ENCODE assay signal across 9 cellular contexts in genomic region chr22:24810043-24810749, GRCh38. TPM values are rescaled to one million over a fixed set of nuclear protein-coding genes. Genes with fewer than 3 reads are reported as not detected.
DNase-seq lines count a peak whose midpoint lies in the region; ATAC-seq, FAIRE-seq and TF ChIP-seq lines count a peak whose summit lies in the region.
"Had no signal": no experiment of that assay in that cellular context is flagged by ENCODE, and none has a peak within 500 bp of the region (broad histone marks: within the 10 kb centered on the region; RNA-seq: fewer than 3 reads in every experiment).

No MANE protein-coding gene starts in this region.

- no peak overlapping the region for H3K4ac ChIP-seq in H1 (replicated peaks; ENCODE audit: insufficient read length, low read depth, low read length)

- TF ChIP-seq RAD21 in H1 (IDR thresholded peaks at IDR 0.05 in 1 of 2, conservative IDR thresholded peaks at IDR 0.05 in 1 of 2; ENCODE audit: low read depth in 2 of 2, low read length in 2 of 2): no peak

- H2BK5ac ChIP-seq in H1 (ENCODE audit: low read depth, low read length): no peak overlapping the region

- no peak overlapping the region for H2BK12ac ChIP-seq in H1 (ENCODE audit: low read depth, low read length)

- DNase-seq in EH (ENCODE audit: low read depth): peak; percentile 10
- DNase-seq in NCI-H2196 treated with DMSO at 0.1 percent for 48 hours (lab: John Stamatoyannopoulos, UW; ENCODE audit: unreplicated experiment): peak; percentile 19
- no peak for DNase-seq in H1 (ENCODE audit: low read depth in 1 of 2, low spot score in 2 of 2)
- DNase-seq in osteoblast (ENCODE audit: insufficient read length, low spot score, missing footprints): peak; percentile 62
- DNase-seq in effector CD8-positive, alpha-beta T cell (lab: John Stamatoyannopoulos, UW): no peak
- no peak for DNase-seq in tibial nerve (ENCODE audit: low spot score in 2 of 2)

- TF ChIP-seq CTCF in H1 (IDR thresholded peaks at IDR 0.05; ENCODE audit: control extremely low read depth in 1 of 3, insufficient read depth in 1 of 3, low read depth in 1 of 3, low read length in 3 of 3) (no peak), osteoblast (IDR thresholded peaks at IDR 0.05; ENCODE audit: extremely low read depth, low read depth, low read length) (no peak), tibial nerve (IDR thresholded peaks at IDR 0.05) (no peak)

- H3K14ac ChIP-seq in H1 (ENCODE audit: insufficient read length): no peak overlapping the region

- no peak overlapping the region for H4K91ac ChIP-seq in H1 (replicated peaks; ENCODE audit: insufficient read length, low read length)

- H3K4me1 ChIP-seq in H1 (replicated peaks in 1 of 4; ENCODE audit: control insufficient read depth in 3 of 4, insufficient read depth in 4 of 4, low read length in 3 of 4): peaks cover 2 to 4% (median 3%) of the 10 kb centered on the region in 4 experiments; a peak in 6 of 7 replicates
- no peaks in the 10 kb centered on the region for H3K4me1 ChIP-seq in osteoblast (ENCODE audit: insufficient read depth, low read length)
- H3K4me1 ChIP-seq in tibial nerve: peaks cover 0 to 35% (median 3%) of the 10 kb centered on the region in 4 donors

- H2AK5ac ChIP-seq in H1 (ENCODE audit: low read depth, low read length): no peak overlapping the region

- no peak overlapping the region for H3K23ac ChIP-seq in H1 (ENCODE audit: insufficient read length)

- H3K4me3 ChIP-seq in H1 (ENCODE audit: extremely low read depth in 1 of 4, insufficient read depth in 2 of 4, low read depth in 3 of 4, low read length in 4 of 4) (no peak overlapping the region), osteoblast (ENCODE audit: insufficient read depth, low read length) (no peak overlapping the region), tibial nerve (no peak overlapping the region)

- H3K27ac ChIP-seq in H1 (ENCODE audit: low read depth, low read length): no peak overlapping the region
- H3K27ac ChIP-seq in osteoblast (ENCODE audit: low read depth, low read length): no peak overlapping the region
- peak overlapping the region in 2 of 4 donors; percentile 54 to 56 for H3K27ac ChIP-seq in tibial nerve

- H4K5ac ChIP-seq in H1 (ENCODE audit: insufficient read length, low read depth, low read length): no peak overlapping the region

- no peak overlapping the region for H3K18ac ChIP-seq in H1 (ENCODE audit: extremely low read depth, low read length)

- WGBS in H1 (ENCODE audit: extremely low coverage in 1 of 2, insufficient coverage in 1 of 2, insufficient read length in 1 of 2, insufficient replicate concordance in 2 of 2, low coverage in 1 of 2, low lambda C conversion rate in 2 of 2, missing lambda C conversion rate in 1 of 2), 2 experiments: 87% methylated on average over 14 of the region's 14 CpGs; no CpG with 5 or more reads in 1 of the 2 experiments
- 58 to 60% methylated on average over 14 of the region's 14 CpGs for WGBS in tibial nerve, 2 donors

- no peak overlapping the region for H2AFZ ChIP-seq in H1 (ENCODE audit: low read length)
- H2AFZ ChIP-seq in osteoblast (ENCODE audit: low read length): no peak overlapping the region

- H2BK15ac ChIP-seq in H1 (ENCODE audit: low read length): 0 out of 2 replicates have a peak overlapping the region, but pooled peaks have one; percentile 88

- no peak overlapping the region for H2BK20ac ChIP-seq in H1 (ENCODE audit: low read length)

- ATAC-seq in GM18517 (IDR thresholded peaks at IDR 0.05; ENCODE audit: unreplicated experiment): no peak
- no peak for ATAC-seq in GM21390 (IDR thresholded peaks at IDR 0.05; ENCODE audit: unreplicated experiment)

- CTCF ChIA-PET in H1 (lab: Charles Lee; ENCODE audit: partially characterized antibody): interaction anchor here (0.8 to 1.4 kb wide), 6 partner anchors 14 to 72 kb away, joined by 3 to 5 read pairs (median 4); no protein-coding TSS in a partner anchor

- H3K79me1 ChIP-seq in H1 (ENCODE audit: low read depth, low read length): peaks cover 4% of the 10 kb centered on the region

- peaks cover 0 to 7% of the 10 kb centered on the region in 2 experiments for H4K20me1 ChIP-seq in H1 (replicated peaks in 1 of 2; ENCODE audit: control insufficient read depth in 1 of 2, insufficient read depth in 2 of 2, low read length in 2 of 2)
- H4K20me1 ChIP-seq in osteoblast (ENCODE audit: insufficient read depth, low read length): no peaks in the 10 kb centered on the region

- H3K9ac ChIP-seq in H1 (replicated peaks in 1 of 4; ENCODE audit: extremely low read depth in 1 of 4, low read depth in 3 of 4, low read length in 3 of 4): no peak overlapping the region

- peaks cover 13% of the 10 kb centered on the region; the same call in 1 of the 2 replicates for H3K23me2 ChIP-seq in H1 (ENCODE audit: low read depth, low read length)

- H4K8ac ChIP-seq in H1 (ENCODE audit: extremely low read depth, insufficient read depth, low read length): no peak overlapping the region

- POLR2A ChIA-PET in H1 (lab: Charles Lee; ENCODE audit: partially characterized antibody): no interaction called here

- H3K4me2 ChIP-seq in H1 (ENCODE audit: insufficient read depth in 1 of 2, low read depth in 2 of 2, low read length in 2 of 2): no peak overlapping the region
- no peak overlapping the region for H3K4me2 ChIP-seq in osteoblast (ENCODE audit: insufficient read depth, low read length)

- H3K9me3 ChIP-seq in H1 (ENCODE audit: insufficient read depth in 2 of 2, low read depth in 1 of 2, low read length in 1 of 2) (no peaks in the 10 kb centered on the region), osteoblast (ENCODE audit: low read depth, low read length) (no peaks in the 10 kb centered on the region), tibial nerve (peaks cover 0 to under 1% (median 0%) of the 10 kb centered on the region in 4 donors)

- H3K27me3 ChIP-seq in H1 (replicated peaks in 1 of 4; ENCODE audit: control insufficient read depth in 3 of 4, extremely low read depth in 1 of 4, insufficient read depth in 3 of 4, low read length in 3 of 4) (no peaks in the 10 kb centered on the region; a peak in 1 of 7 replicates), osteoblast (ENCODE audit: insufficient read depth, low read length) (peaks cover 13% of the 10 kb centered on the region), tibial nerve (no peaks in the 10 kb centered on the region)

- H3K79me2 ChIP-seq in H1 (ENCODE audit: control insufficient read depth in 1 of 2, insufficient read depth in 2 of 2, low read length in 2 of 2): no peaks in the 10 kb centered on the region; a peak in 1 of 4 replicates
- no peaks in the 10 kb centered on the region for H3K79me2 ChIP-seq in osteoblast (ENCODE audit: insufficient read depth, low read length)

- TF ChIP-seq EP300 in H1 (IDR thresholded peaks at IDR 0.05; ENCODE audit: borderline replicate concordance in 1 of 2, low read depth in 2 of 2, low read length in 2 of 2) (no peak), tibial nerve (IDR thresholded peaks at IDR 0.05) (peak in 1 of 2 donors; percentile 20)

- no peak overlapping the region for H2BK120ac ChIP-seq in H1 (replicated peaks; ENCODE audit: low read depth, low read length)

- no peak for FAIRE-seq in H1 (lab: Jason Lieb, UNC)

- H3K56ac ChIP-seq in H1 (replicated peaks; ENCODE audit: insufficient read length, low read depth, low read length): no peak overlapping the region

- no peaks in the 10 kb centered on the region; a peak in 1 of 8 replicates for H3K36me3 ChIP-seq in H1 (ENCODE audit: control insufficient read depth in 2 of 4, insufficient read depth in 4 of 4, low read length in 3 of 4)
- H3K36me3 ChIP-seq in osteoblast (ENCODE audit: insufficient read depth, low read length): no peaks in the 10 kb centered on the region
- H3K36me3 ChIP-seq in tibial nerve: no peaks in the 10 kb centered on the region

- TF ChIP-seq POLR2A in H1 (IDR thresholded peaks at IDR 0.05; ENCODE audit: control extremely low read depth in 1 of 2, low read depth in 2 of 2, low read length in 2 of 2): no peak
- no peak for TF ChIP-seq POLR2A in tibial nerve (IDR thresholded peaks at IDR 0.05)

TF ChIP-seq in H1, 55 proteins besides CTCF, POLR2A, EP300 and RAD21 (continues in another document):
- no peak for TF ChIP-seq NANOG (IDR thresholded peaks at IDR 0.05; ENCODE audit: insufficient read depth, low read depth, low read length, poor library complexity, severe bottlenecking)
- TF ChIP-seq YY1 (IDR thresholded peaks at IDR 0.05; ENCODE audit: low read depth, low read length): no peak
- no peak for TF ChIP-seq ZNF274 (IDR thresholded peaks at IDR 0.05; ENCODE audit: borderline replicate concordance, extremely low read depth, low read length)
- no peak for TF ChIP-seq CHD2 (IDR thresholded peaks at IDR 0.05; ENCODE audit: low read length)
- TF ChIP-seq BCL11A (IDR thresholded peaks at IDR 0.05; ENCODE audit: low read depth in 2 of 2, low read length in 2 of 2): no peak
- TF ChIP-seq KDM4A (IDR thresholded peaks at IDR 0.05; ENCODE audit: low read depth, low read length, severe bottlenecking): no peak
- TF ChIP-seq, protein P1, sequence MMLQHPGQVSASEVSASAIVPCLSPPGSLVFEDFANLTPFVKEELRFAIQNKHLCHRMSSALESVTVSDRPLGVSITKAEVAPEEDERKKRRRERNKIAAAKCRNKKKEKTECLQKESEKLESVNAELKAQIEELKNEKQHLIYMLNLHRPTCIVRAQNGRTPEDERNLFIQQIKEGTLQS (IDR thresholded peaks at IDR 0.05; ENCODE audit: insufficient read depth, low read depth, low read length): no peak
- no peak for TF ChIP-seq SP2 (IDR thresholded peaks at IDR 0.05; ENCODE audit: low read length)
- no peak for TF ChIP-seq KDM5A (IDR thresholded peaks at IDR 0.05; ENCODE audit: low read length)

RNA-seq across cellular contexts. Expression of gene SGSM1, which starts 4.2 kb away (rescaled TPM):
- total RNA-seq in H1 (2021; fragmentation: NEBNext Ultra II Directional; extraction: Animal tissue kit (Norgen Biotek cat#: 25700)): 5.2 and 5.4 TPM in 2 replicates
- polyA plus RNA-seq in H1 (2011; rRNA removed): 2.8 and 4.6 TPM in 2 replicates
- polyA plus RNA-seq in H1 (2011; cell fraction: cytosol; rRNA removed): 3.4 TPM
- polyA plus RNA-seq in H1 (2011; cell fraction: nucleus; rRNA removed): 9.2 TPM
- polyA plus RNA-seq in H1 (2012, experiment 1 of 2): 3.1 to 3.7 TPM (median 3.3 TPM) in 4 replicates
- polyA plus RNA-seq in H1 (2012, experiment 2 of 2): 5.7 TPM
- 2.5 TPM for polyA plus RNA-seq in H1 (2013, experiment 1 of 2)
- 2.6 TPM for polyA plus RNA-seq in H1 (2013, experiment 2 of 2)
- 9.8 and 10.5 TPM in 2 replicates for polyA minus RNA-seq in H1 (2011; rRNA and poly(A)+ RNA removed)
- 4.8 TPM for polyA minus RNA-seq in H1 (2011; cell fraction: cytosol; rRNA and poly(A)+ RNA removed)
- polyA minus RNA-seq in H1 (2011; cell fraction: nucleus; rRNA and poly(A)+ RNA removed): 9.7 TPM
- total RNA-seq in osteoblast (not detected in 2 replicates), tibial nerve (1 to 10 TPM in 1 of 4 donors, under 1 TPM in 3; 0.22 to 1.5 (median 0.70) TPM)

RNA-seq across cellular contexts. Expression of gene PIWIL3, which starts 35.7 kb away (rescaled TPM):
- 0.33 and 0.34 TPM in 2 replicates for total RNA-seq in H1 (2021; fragmentation: NEBNext Ultra II Directional; extraction: Animal tissue kit (Norgen Biotek cat#: 25700))
- 0.03 and 0.09 TPM in 2 replicates for polyA plus RNA-seq in H1 (2011; rRNA removed)
- 0.17 TPM for polyA plus RNA-seq in H1 (2011; cell fraction: cytosol; rRNA removed)
- 0.09 TPM for polyA plus RNA-seq in H1 (2011; cell fraction: nucleus; rRNA removed)
- 0.07 to 0.18 TPM (median 0.10 TPM) in 3 of 4 replicates, not detected in the other for polyA plus RNA-seq in H1 (2012, experiment 1 of 2)
- polyA plus RNA-seq in H1 (2012, experiment 2 of 2): not detected
- polyA plus RNA-seq in H1 (2013, experiment 1 of 2): 0.08 TPM
- polyA plus RNA-seq in H1 (2013, experiment 2 of 2): 0.11 TPM
- 0.32 TPM in 1 of 2 replicates, not detected in the other for polyA minus RNA-seq in H1 (2011; rRNA and poly(A)+ RNA removed)
- polyA minus RNA-seq in H1 (2011; cell fraction: cytosol; rRNA and poly(A)+ RNA removed): not detected
- polyA minus RNA-seq in H1 (2011; cell fraction: nucleus; rRNA and poly(A)+ RNA removed): 0.20 TPM
- total RNA-seq in osteoblast (not detected in 2 replicates), tibial nerve (not detected)
- total RNA-seq: epithelial cell of proximal tubule had no signal

Comparison
In these comparisons a context has a peak if more than half of its experiments do, and no peak if none do; other contexts are left out.
1. DNase-seq: peak in EH (single experiment), NCI-H2196 treated with DMSO at 0.1 percent for 48 hours (single experiment) and osteoblast (single experiment); none in H1 (0 of 2), effector CD8-positive, alpha-beta T cell (single experiment) and tibial nerve (0 of 2).